26 cellular contexts compared by ENCODE assay signal in the genomic region with DNA sequence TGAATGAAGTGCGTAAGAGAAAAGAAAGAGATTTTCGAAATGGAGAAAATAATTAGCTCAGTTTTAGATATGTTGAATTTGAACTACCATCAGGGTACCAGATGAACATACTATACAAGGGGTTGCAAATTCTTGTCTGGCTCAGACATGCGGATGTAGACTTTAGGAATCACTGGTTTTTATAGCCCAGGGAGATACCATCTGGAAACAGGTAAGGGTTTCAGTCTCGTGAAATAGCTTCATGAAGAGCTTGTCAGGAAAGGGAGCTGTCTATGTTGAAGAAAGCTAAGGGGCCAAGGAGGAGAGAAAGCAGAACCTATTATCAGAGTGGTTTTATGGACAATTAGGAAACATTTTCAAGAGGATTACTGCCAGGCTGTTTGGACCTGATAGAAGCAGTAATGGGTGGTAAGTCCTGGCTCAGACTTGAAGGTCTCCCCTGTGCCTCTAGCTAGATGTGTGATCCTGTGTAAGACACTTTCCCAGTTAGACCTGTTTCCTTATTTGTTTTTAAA. TPM values are rescaled to one million over a fixed set of nuclear protein-coding genes. Genes with fewer than 3 reads are reported as not detected.
A peak's percentile ranks its signal among the peaks of the same experiment; 100 is the strongest.
DNase-seq lines count a peak whose midpoint lies in the region; ATAC-seq, FAIRE-seq and TF ChIP-seq lines count a peak whose summit lies in the region.
"Had no signal": no experiment of that assay in that cellular context is flagged by ENCODE, and none has a peak within 500 bp of the region (broad histone marks: within the 10 kb centered on the region; RNA-seq: fewer than 3 reads in every experiment).

No MANE protein-coding gene starts in this region.

- ATAC-seq in GM12878 (no peak), gastrocnemius medialis (no peak)
- ATAC-seq in activated CD4-positive, CD25-positive, alpha-beta regulatory T cell treated with anti-CD3 and anti-CD28 coated beads, Interleukin-2, amount 50 U/mL, for 24 hours, result no peak
- ATAC-seq: foreskin keratinocyte, SK-N-SH treated with all-trans-retinoic acid at 6 μM for 48 hours had no signal

- RAD21 ChIA-PET in GM12878 (lab: Charles Lee; ENCODE audit: unreplicated experiment), result interaction anchor here (1.1 to 11.4 kb wide), 13 partner anchors 9 to 336 kb away, joined by 3 to 201 read pairs (median 22); a partner anchor contains a TSS

- SMC1A ChIA-PET in GM12878 (lab: Charles Lee; ENCODE audit: uncharacterized antibody, unreplicated experiment), result interaction anchor here (0.7 to 13.8 kb wide), 14 partner anchors 8 to 104 kb away, joined by 3 to 198 read pairs (median 8); a partner anchor contains a TSS

- peak overlapping the region; percentile 67 for H3K9ac ChIP-seq in GM12878 (ENCODE audit: control insufficient read depth, insufficient read depth, low read length)

- peaks cover 95% of the 10 kb centered on the region for H3K79me2 ChIP-seq in GM12878 (ENCODE audit: control insufficient read depth, insufficient read depth, low read length)

- peaks cover 37% of the 10 kb centered on the region for H3K4me1 ChIP-seq in GM12878 (ENCODE audit: control insufficient read depth, insufficient read depth, low read length)
- peaks cover 50 to 65% of the 10 kb centered on the region in 2 donors for H3K4me1 ChIP-seq in gastrocnemius medialis

- no peaks in the 10 kb centered on the region; the same call in 2 of the 3 replicates for H3K9me3 ChIP-seq in GM12878 (replicated peaks; ENCODE audit: control insufficient read depth, insufficient read depth, low read length)
- no peaks in the 10 kb centered on the region for H3K9me3 ChIP-seq in gastrocnemius medialis
- H3K9me3 ChIP-seq: neutrophil, spleen, vagina had no signal

- peak overlapping the region; percentile 78 for H3K4me2 ChIP-seq in GM12878 (ENCODE audit: control insufficient read depth, insufficient read depth)

- H3K27ac ChIP-seq in GM12878 (ENCODE audit: control insufficient read depth, insufficient read depth) (peak overlapping the region; percentile 69), gastrocnemius medialis (peak overlapping the region; percentile 60 to 78 (median 70))
- H3K27ac ChIP-seq: foreskin keratinocyte, neutrophil had no signal

- H3K4me3 ChIP-seq in GM12878 (peak overlapping the region; percentile 66), gastrocnemius medialis (no peak overlapping the region)
- H3K4me3 ChIP-seq: spleen had no signal

- WGBS in GM12878 (ENCODE audit: insufficient coverage, insufficient replicate concordance, low lambda C conversion rate, missing lambda C conversion rate), result 76% methylated on average over 4 of the region's 4 CpGs

- TF ChIP-seq CTCF in GM12878 (IDR thresholded peaks at IDR 0.05 in 2 of 3, conservative IDR thresholded peaks at IDR 0.05 in 1 of 3; ENCODE audit: control insufficient read depth in 2 of 3, extremely low read depth in 1 of 3, insufficient read depth in 1 of 3, low read depth in 3 of 3, low read length in 3 of 3) (no peak), gastrocnemius medialis (IDR thresholded peaks at IDR 0.05 in 4 of 5, conservative IDR thresholded peaks at IDR 0.05 in 1 of 5) (no peak)

- no TSS peak for BruUV-seq in GM12878 (replicated peaks; lab: Mats Ljungman, UMichigan)

- TF ChIP-seq EP300 in GM12878 (IDR thresholded peaks at IDR 0.05; ENCODE audit: borderline replicate concordance in 1 of 2, control insufficient read depth in 1 of 2, low read depth in 2 of 2, low read length in 2 of 2), result no peak

- H2AFZ ChIP-seq in GM12878 (ENCODE audit: control insufficient read depth, low read depth, low read length), result no peak overlapping the region

- intact Hi-C loops in GM12878 (cut with micrococcal nuclease; ENCODE audit: unreplicated experiment) (loop anchor here (2.0 to 10.0 kb wide), 3 partner anchors 27 to 741 kb away; no protein-coding TSS in a partner anchor), gastrocnemius medialis (cut with DNase I; ENCODE audit: low total_unique reads) (no loop called here)

- peak; percentile 40 for DNase-seq in SKM-1 treated with dmso at 0.1 percent for 144 hours (lab: John Stamatoyannopoulos, UW; ENCODE audit: unreplicated experiment)
- no peak for DNase-seq in SKM-1 (lab: John Stamatoyannopoulos, UW; ENCODE audit: unreplicated experiment)
- DNase-seq in MV-4-11 (lab: John Stamatoyannopoulos, UW), result peak; percentile 49
- no peak for DNase-seq in GM12878 (ENCODE audit: low read depth, low spot score)
- DNase-seq in gastrocnemius medialis, result no peak
- no peak for DNase-seq in central memory CD4-positive, alpha-beta T cell
- no peak for DNase-seq in NCI-H524 (lab: John Stamatoyannopoulos, UW)
- DNase-seq: 8988T; activated CD4-positive, alpha-beta T cell treated with anti-CD3 and anti-CD28 coated beads, Interleukin-2, amount 10 ng/mL, durations not matched to agents 24 days and 14 days; activated CD8-positive, alpha-beta memory T cell treated with anti-CD3 and anti-CD28 coated beads, Interleukin-2, amount 50 U/mL, for 4 hours; activated gamma-delta T cell treated with Interleukin-2 at 50 U/mL for 16 hours; AML-193; amygdala; erythroblast; foreskin keratinocyte; hippocampal formation; NCI-H1048; NCI-H2081 treated with DMSO at 0.1 percent for 48 hours; spleen had no signal

- H3K27me3 ChIP-seq in GM12878 (replicated peaks in 1 of 2; ENCODE audit: control insufficient read depth in 2 of 2, insufficient read depth in 2 of 2, low read length in 1 of 2) (no peaks in the 10 kb centered on the region), gastrocnemius medialis (no peaks in the 10 kb centered on the region)
- H3K27me3 ChIP-seq: foreskin keratinocyte, neutrophil, vagina had no signal

- POLR2A ChIA-PET in GM12878 (lab: Charles Lee), result interaction anchor here (0.6 to 10.2 kb wide), 9 partner anchors 9 to 143 kb away, joined by 3 to 130 read pairs (median 31); a partner anchor contains a TSS

- H4K20me1 ChIP-seq in GM12878 (ENCODE audit: control insufficient read depth, insufficient read depth), result 0 out of 2 replicates have a peak, but pooled peaks cover 2% of the 10 kb centered on the region

- TF ChIP-seq POLR2A in GM12878 (IDR thresholded peaks at IDR 0.05; ENCODE audit: low read depth, low read length) (no peak), gastrocnemius medialis (IDR thresholded peaks at IDR 0.05) (no peak)

- in situ Hi-C loops in GM12878 (cut with MboI), result no loop called here
- in situ Hi-C loops in gastrocnemius medialis (cut with MboI; ENCODE audit: low sequenced_read_pairs in 4 of 4), result no loop called here

- H3K36me3 ChIP-seq in GM12878 (ENCODE audit: control insufficient read depth in 2 of 2, insufficient read depth in 2 of 2, low read length in 1 of 2), result peaks cover 0 to 3% of the 10 kb centered on the region in 2 experiments; a peak in 2 of 4 replicates
- no peaks in the 10 kb centered on the region for H3K36me3 ChIP-seq in gastrocnemius medialis
- H3K36me3 ChIP-seq: neutrophil, spleen, vagina had no signal

- CTCF ChIA-PET in GM12878 (lab: Yijun Ruan, JAX), result interaction anchor here (0.8 to 10.2 kb wide), 10 partner anchors 8 to 111 kb away, joined by 3 to 89 read pairs (median 6); a partner anchor contains a TSS

- no peak for FAIRE-seq in GM12878 (lab: Jason Lieb, UNC)
- FAIRE-seq: D721Med, islet of Langerhans, TTC549 had no signal

- no peak for TF ChIP-seq RAD21 in GM12878 (IDR thresholded peaks at IDR 0.05; ENCODE audit: insufficient read depth, low read depth, low read length)

RNA-seq across cellular contexts. Expression of a gene that starts 6.7 kb away (rescaled TPM):
- 34.3 and 39.0 TPM in 2 replicates for total RNA-seq in GM12878 (2013; cell fraction: nucleolus; rRNA removed)
- total RNA-seq in GM12878 (2014; rRNA removed) (42.1 and 54.1 TPM in 2 replicates), GM12878 (2014; rRNA removed; fragmentation: Illumina TruSeq; extraction: Trizol) (50.5 and 53.1 TPM in 2 replicates), GM12878 (2021) (43.2 and 44.2 TPM in 2 replicates), gastrocnemius medialis (10 to 100 TPM; 15.0 to 21.7 (median 18.5) TPM)
- 21.1 TPM for polyA plus RNA-seq in GM12878 (2011; ENCODE audit: low read depth)
- polyA plus RNA-seq in GM12878 (2011; rRNA removed) (142 and 180 TPM in 2 replicates), GM12878 (2014; fragmentation: Illumina TruSeq; extraction: Trizol) (47.0 and 68.3 TPM in 2 replicates), GM12878 (2014; fragmentation: Nextera tagmentation; extraction: Ambion mirVana) (10 to 100 TPM; 49.2 to 49.3 TPM), GM12878 (2014; rRNA removed) (52.4 and 64.6 TPM in 2 replicates), GM12878 (2016; fragmentation: Nextera tagmentation; extraction: Ambion mirVana) (10 to 100 TPM; 64.8 to 76.4 TPM)
- polyA plus RNA-seq in GM12878 (2011; cell fraction: cytosol; rRNA removed), result 58.5 and 62.9 TPM in 2 replicates
- 50.2 and 59.5 TPM in 2 replicates for polyA plus RNA-seq in GM12878 (2011; cell fraction: nucleus; rRNA removed)
- 31.9 and 49.2 TPM in 2 replicates for polyA plus RNA-seq in GM12878 (2012)
- 52.1 and 73.6 TPM in 2 replicates for polyA minus RNA-seq in GM12878 (2011; rRNA and poly(A)+ RNA removed)
- 26.5 and 27.1 TPM in 2 replicates for polyA minus RNA-seq in GM12878 (2011; cell fraction: cytosol; rRNA and poly(A)+ RNA removed)
- 14.7 and 17.5 TPM in 2 replicates for polyA minus RNA-seq in GM12878 (2011; cell fraction: nucleus; rRNA and poly(A)+ RNA removed)

RNA-seq across cellular contexts. Expression of a gene that starts 38.8 kb away (rescaled TPM):
- 27.6 and 32.3 TPM in 2 replicates for total RNA-seq in GM12878 (2013; cell fraction: nucleolus; rRNA removed)
- 21.0 and 30.0 TPM in 2 replicates for total RNA-seq in GM12878 (2014; rRNA removed)
- total RNA-seq in GM12878 (2014; rRNA removed; fragmentation: Illumina TruSeq; extraction: Trizol), result 24.8 and 26.2 TPM in 2 replicates
- 17.5 and 17.8 TPM in 2 replicates for total RNA-seq in GM12878 (2021)
- polyA plus RNA-seq in GM12878 (2011; ENCODE audit: low read depth), result 23.8 TPM
- 28.4 and 30.7 TPM in 2 replicates for polyA plus RNA-seq in GM12878 (2011; rRNA removed)
- polyA plus RNA-seq in GM12878 (2011; cell fraction: cytosol; rRNA removed), result 13.5 and 19.6 TPM in 2 replicates
- polyA plus RNA-seq in GM12878 (2011; cell fraction: nucleus; rRNA removed), result 11.8 and 13.8 TPM in 2 replicates
- 14.5 and 17.8 TPM in 2 replicates for polyA plus RNA-seq in GM12878 (2012)
- polyA plus RNA-seq in GM12878 (2014; fragmentation: Illumina TruSeq; extraction: Trizol), result 14.6 and 23.0 TPM in 2 replicates
- 10 to 100 TPM; 18.3 to 27.5 TPM for polyA plus RNA-seq in GM12878 (2014; fragmentation: Nextera tagmentation; extraction: Ambion mirVana)
- 12.4 and 14.8 TPM in 2 replicates for polyA plus RNA-seq in GM12878 (2014; rRNA removed)
- polyA plus RNA-seq in GM12878 (2016; fragmentation: Nextera tagmentation; extraction: Ambion mirVana), result 10 to 100 TPM; 21.6 to 26.6 TPM
- polyA minus RNA-seq in GM12878 (2011; rRNA and poly(A)+ RNA removed), result 15.3 and 18.7 TPM in 2 replicates
- 10.3 and 13.9 TPM in 2 replicates for polyA minus RNA-seq in GM12878 (2011; cell fraction: cytosol; rRNA and poly(A)+ RNA removed)
- polyA minus RNA-seq in GM12878 (2011; cell fraction: nucleus; rRNA and poly(A)+ RNA removed), result 10.0 and 15.9 TPM in 2 replicates
- total RNA-seq in gastrocnemius medialis, result 1 to 10 TPM; 1.4 to 4.3 (median 2.9) TPM

RNA-seq across cellular contexts. Expression of a gene that starts 38.9 kb away (rescaled TPM):
- 173 and 178 TPM in 2 replicates for total RNA-seq in GM12878 (2013; cell fraction: nucleolus; rRNA removed)
- total RNA-seq in GM12878 (2014; rRNA removed) (22.4 and 27.7 TPM in 2 replicates), GM12878 (2014; rRNA removed; fragmentation: Illumina TruSeq; extraction: Trizol) (39.5 and 43.7 TPM in 2 replicates), GM12878 (2021) (30.6 and 34.0 TPM in 2 replicates), gastrocnemius medialis (1 to 10 TPM; 2.8 to 8.0 (median 7.0) TPM)
- 17.6 TPM for polyA plus RNA-seq in GM12878 (2011; ENCODE audit: low read depth)
- polyA plus RNA-seq in GM12878 (2011; rRNA removed) (77.2 and 107 TPM in 2 replicates), GM12878 (2014; fragmentation: Illumina TruSeq; extraction: Trizol) (33.3 and 43.7 TPM in 2 replicates), GM12878 (2014; fragmentation: Nextera tagmentation; extraction: Ambion mirVana) (10 to 100 TPM; 43.0 to 64.5 TPM), GM12878 (2014; rRNA removed) (23.6 and 23.7 TPM in 2 replicates), GM12878 (2016; fragmentation: Nextera tagmentation; extraction: Ambion mirVana) (10 to 100 TPM; 32.6 to 34.2 TPM)
- 32.3 and 33.2 TPM in 2 replicates for polyA plus RNA-seq in GM12878 (2011; cell fraction: cytosol; rRNA removed)
- polyA plus RNA-seq in GM12878 (2011; cell fraction: nucleus; rRNA removed), result 186 and 224 TPM in 2 replicates
- polyA plus RNA-seq in GM12878 (2012), result 25.2 and 35.0 TPM in 2 replicates
- 38.1 and 44.5 TPM in 2 replicates for polyA minus RNA-seq in GM12878 (2011; rRNA and poly(A)+ RNA removed)
- 18.8 and 19.2 TPM in 2 replicates for polyA minus RNA-seq in GM12878 (2011; cell fraction: cytosol; rRNA and poly(A)+ RNA removed)
- 85.6 and 109 TPM in 2 replicates for polyA minus RNA-seq in GM12878 (2011; cell fraction: nucleus; rRNA and poly(A)+ RNA removed)

RNA-seq across cellular contexts. Expression of a gene that starts 42.7 kb away (rescaled TPM):
- total RNA-seq in GM12878 (2013; cell fraction: nucleolus; rRNA removed), result 7.1 and 8.4 TPM in 2 replicates
- total RNA-seq in GM12878 (2014; rRNA removed) (2.9 and 4.7 TPM in 2 replicates), GM12878 (2014; rRNA removed; fragmentation: Illumina TruSeq; extraction: Trizol) (3.7 and 3.8 TPM in 2 replicates), GM12878 (2021) (3.0 and 3.8 TPM in 2 replicates), gastrocnemius medialis (1 to 10 TPM; 2.9 to 4.1 (median 3.3) TPM)
- 1.1 TPM for polyA plus RNA-seq in GM12878 (2011; ENCODE audit: low read depth)
- polyA plus RNA-seq in GM12878 (2011; rRNA removed) (4.9 and 6.5 TPM in 2 replicates), GM12878 (2014; fragmentation: Illumina TruSeq; extraction: Trizol) (3.4 and 4.4 TPM in 2 replicates), GM12878 (2014; fragmentation: Nextera tagmentation; extraction: Ambion mirVana) (1 to 10 TPM; 1.5 to 4.0 TPM), GM12878 (2014; rRNA removed) (1.9 and 2.0 TPM in 2 replicates), GM12878 (2016; fragmentation: Nextera tagmentation; extraction: Ambion mirVana) (1 to 10 TPM; 1.1 to 2.7 TPM)
- polyA plus RNA-seq in GM12878 (2011; cell fraction: cytosol; rRNA removed), result 1.8 and 1.9 TPM in 2 replicates
- 4.4 TPM in 2 replicates for polyA plus RNA-seq in GM12878 (2011; cell fraction: nucleus; rRNA removed)
- 1.2 and 2.0 TPM in 2 replicates for polyA plus RNA-seq in GM12878 (2012)
- polyA minus RNA-seq in GM12878 (2011; rRNA and poly(A)+ RNA removed), result 5.3 and 5.7 TPM in 2 replicates
- 2.8 and 5.3 TPM in 2 replicates for polyA minus RNA-seq in GM12878 (2011; cell fraction: cytosol; rRNA and poly(A)+ RNA removed)
- polyA minus RNA-seq in GM12878 (2011; cell fraction: nucleus; rRNA and poly(A)+ RNA removed), result 5.6 and 8.3 TPM in 2 replicates

Comparison
In these comparisons a context has a peak if more than half of its experiments do, and no peak if none do; other contexts are left out.
1. DNase-seq: peak in SKM-1 treated with dmso at 0.1 percent for 144 hours (single experiment) and MV-4-11 (single experiment); none in SKM-1 (single experiment), GM12878 (single experiment), gastrocnemius medialis (0 of 2), central memory CD4-positive, alpha-beta T cell (single experiment) and NCI-H524 (0 of 2).